In the genomic region with DNA sequence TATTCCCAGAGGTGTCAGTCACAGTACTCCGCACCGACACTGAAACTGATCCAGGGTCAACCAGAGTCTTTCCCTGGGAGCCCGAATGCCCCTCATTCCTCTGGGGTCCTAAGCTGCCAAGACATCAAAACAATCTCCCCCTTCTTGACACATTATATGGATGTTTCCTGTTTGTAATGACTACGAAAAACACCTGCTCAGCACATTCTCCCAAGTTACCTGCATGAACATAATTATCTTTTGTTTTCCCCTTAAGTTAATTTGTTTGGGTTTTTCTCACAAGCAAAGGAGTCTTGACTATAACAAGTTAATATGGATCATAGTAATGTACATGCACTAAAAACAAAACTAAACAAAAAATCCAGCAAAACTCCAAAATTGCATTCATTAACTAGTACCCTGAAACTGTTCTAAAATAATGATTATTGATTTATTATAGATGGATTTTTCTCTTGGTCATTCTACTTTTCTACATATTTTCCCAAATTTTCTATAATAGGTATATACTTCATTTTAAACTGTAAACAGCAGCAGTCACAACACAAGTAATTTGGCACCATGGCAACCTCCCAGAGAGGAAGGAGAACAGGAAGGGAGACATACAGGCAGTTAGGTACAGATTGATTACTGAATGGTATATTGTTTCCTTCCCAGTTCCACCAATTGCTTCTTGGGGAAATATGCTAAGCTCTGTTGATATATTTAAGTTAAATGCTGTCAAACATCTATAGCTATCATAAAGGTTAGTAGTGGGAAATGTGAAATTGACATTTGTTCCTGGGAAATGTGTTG, we compare ENCODE assay signal across 18 cellular contexts.
"Had no signal": no experiment of that assay in that cellular context is flagged by ENCODE, and none has a peak within 500 bp of the region (broad histone marks: within the 10 kb centered on the region; RNA-seq: fewer than 3 reads in every experiment).

No MANE protein-coding gene starts in this region.

- DNase-seq: activated CD4-positive, alpha-beta T cell treated with anti-CD3 and anti-CD28 coated beads, Interleukin-2, amount 10 ng/mL, durations not matched to agents 7 days and 5 days; activated CD8-positive, alpha-beta memory T cell treated with anti-CD3 and anti-CD28 coated beads, Interleukin-2, amount 50 U/mL, for 4 hours; activated naive CD4-positive, alpha-beta T cell treated with anti-CD3 and anti-CD28 coated beads for 36 hours; activated T-cell treated with anti-CD3 and anti-CD28 coated beads, Interleukin-2, amount 50 U/mL, for 4 hours; body of pancreas; dorsolateral prefrontal cortex; foreskin melanocyte; glutamatergic neuron; hippocampal formation; islet precursor cell; mammary epithelial cell; naive thymus-derived CD4-positive, alpha-beta T cell; ovary; psoas muscle; right cardiac atrium; small intestine; stimulated activated CD4-positive, alpha-beta T cell treated with anti-CD3 and anti-CD28 coated beads, Interleukin-15, amount 100 ng/mL, for 24 hours; stimulated activated CD4-positive, alpha-beta T cell treated with anti-CD3 and anti-CD28 coated beads, Interleukin-2, amount 100 ng/mL, for 48 hours had no signal
